ENCODE assay signal across 16 cellular contexts in genomic region chr14:23877111-23877510, GRCh38.
DNase-seq lines count a peak whose midpoint lies in the region; ATAC-seq, FAIRE-seq and TF ChIP-seq lines count a peak whose summit lies in the region.
"Had no signal": no experiment of that assay in that cellular context is flagged by ENCODE, and none has a peak within 500 bp of the region (broad histone marks: within the 10 kb centered on the region; RNA-seq: fewer than 3 reads in every experiment).

No MANE protein-coding gene starts in this region.

- peak; percentile 53 for ATAC-seq in GM18907 (IDR thresholded peaks at IDR 0.05; ENCODE audit: unreplicated experiment)
- peak; percentile 73 for ATAC-seq in HG02588 (IDR thresholded peaks at IDR 0.05; ENCODE audit: unreplicated experiment)
- peak; percentile 57 for ATAC-seq in HG03442 (IDR thresholded peaks at IDR 0.05; ENCODE audit: unreplicated experiment)

- DNase-seq in GM12865 (ENCODE audit: low read depth) (peak; percentile 70), C1 segment of cervical spinal cord (lab: John Stamatoyannopoulos, UW) (no peak), NCI-H1092 treated with DMSO at 0.1 percent for 48 hours (lab: John Stamatoyannopoulos, UW) (no peak), urothelium cell line (ENCODE audit: low spot score) (no peak), activated gamma-delta T cell (lab: John Stamatoyannopoulos, UW) (no peak)
- DNase-seq: activated B cell treated with CpG ODN at 0.5 μM for 24 hours; activated naive CD4-positive, alpha-beta T cell; H7; kidney; stimulated activated naive CD4-positive, alpha-beta T cell treated with Interleukin-2 at 50 U/mL for 16 hours had no signal

- FAIRE-seq in urothelium cell line (lab: Jason Lieb, UNC), result no peak
- FAIRE-seq: endometrium, kidney had no signal

- no peak overlapping the region for H3K4me3 ChIP-seq in GM12865 (ENCODE audit: low read depth, low read length)
- H3K4me3 ChIP-seq: right atrium auricular region, SK-N-MC had no signal

- no peak for TF ChIP-seq CTCF in GM12865 (IDR thresholded peaks at IDR 0.05; ENCODE audit: insufficient read depth, low read depth, low read length, missing control alignments)
